8 cellular contexts compared by ENCODE assay signal in the genomic region with DNA sequence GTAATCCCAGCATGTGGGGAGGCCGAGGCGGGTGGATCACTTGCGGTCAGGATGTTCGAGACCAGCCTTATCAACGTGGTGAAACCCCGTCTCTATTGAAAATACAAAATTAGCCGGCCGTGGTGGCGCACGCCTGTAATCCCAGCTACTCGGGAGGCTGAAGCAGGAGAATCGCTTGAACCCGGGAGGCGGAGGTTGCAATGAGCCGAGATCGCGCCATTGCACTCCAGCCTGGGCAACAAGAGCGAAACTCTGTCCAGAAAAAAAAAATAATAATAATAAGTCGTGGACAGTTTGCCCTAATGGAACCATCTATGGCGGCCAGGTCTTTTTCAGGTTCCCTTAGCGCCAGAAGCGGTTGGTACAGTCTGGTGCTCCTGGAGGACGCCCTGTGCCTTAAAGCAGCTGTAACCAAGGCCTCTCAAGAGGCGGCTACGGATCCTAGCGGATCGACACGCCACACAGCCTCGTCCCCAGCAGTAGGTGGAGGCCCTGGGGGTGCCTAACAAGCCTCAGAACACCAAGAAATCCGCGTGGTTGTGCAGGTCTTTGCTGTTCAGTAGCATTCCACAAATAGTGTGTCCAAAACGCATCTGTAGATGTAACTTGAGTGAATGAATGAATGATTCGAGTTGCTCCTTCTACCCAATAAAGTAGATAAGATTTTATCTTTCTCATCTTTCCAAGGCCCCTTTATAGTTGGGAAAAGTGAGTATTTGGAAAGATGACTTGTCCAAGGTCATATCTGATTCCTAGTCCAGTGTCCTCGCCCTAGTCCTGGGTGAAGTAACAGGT. TPM values are rescaled to one million over a fixed set of nuclear protein-coding genes. Genes with fewer than 3 reads are reported as not detected.
A peak's percentile ranks its signal among the peaks of the same experiment; 100 is the strongest.
DNase-seq lines count a peak whose midpoint lies in the region; ATAC-seq and FAIRE-seq lines count a peak whose summit lies in the region.

No MANE protein-coding gene starts in this region.

- CTCF ChIA-PET in naive thymus-derived CD4-positive, alpha-beta T cell (lab: Charles Lee), result interaction anchor here (0.6 to 0.7 kb wide), 2 partner anchors 28 to 65 kb away, joined by 3 read pairs; no protein-coding TSS in a partner anchor

- H3K4me3 Mint-ChIP-seq in naive thymus-derived CD4-positive, alpha-beta T cell, result peak overlapping the region; percentile 83 to 97 (median 95)

- peaks cover 0 to 4% (median 0%) of the 10 kb centered on the region in 11 donors for H3K9me3 Mint-ChIP-seq in naive thymus-derived CD4-positive, alpha-beta T cell

- peak overlapping the region; percentile 85 for H3K4me3 ChIP-seq in ectodermal cell (ENCODE audit: insufficient read depth, low read depth, low read length)
- H3K4me3 ChIP-seq in naive thymus-derived CD4-positive, alpha-beta T cell (ENCODE audit: low read length), result peak overlapping the region; percentile 92

- peak overlapping the region; percentile 65 to 99 (median 95) for H3K27ac Mint-ChIP-seq in naive thymus-derived CD4-positive, alpha-beta T cell

- intact Hi-C loops in naive thymus-derived CD4-positive, alpha-beta T cell (cut with micrococcal nuclease), result loop anchor here (1.0 kb wide), 9 partner anchors 13 to 260 kb away; a partner anchor contains a TSS

- H3K27me3 Mint-ChIP-seq in naive thymus-derived CD4-positive, alpha-beta T cell, result peaks cover 0 to 2% (median 0%) of the 10 kb centered on the region in 5 donors

- 2 to 3% methylated on average over 33 to 34 of the region's 34 CpGs for WGBS in ectodermal cell, 2 experiments

- peak overlapping the region; percentile 88 for H3K27ac ChIP-seq in ectodermal cell (ENCODE audit: insufficient read depth, low read depth, low read length, poor library complexity, severe bottlenecking)
- peak overlapping the region; percentile 81 for H3K27ac ChIP-seq in naive thymus-derived CD4-positive, alpha-beta T cell (ENCODE audit: low read depth, low read length)

- no peaks in the 10 kb centered on the region for H3K27me3 ChIP-seq in ectodermal cell (ENCODE audit: control insufficient read depth, insufficient read depth, low read length, poor library complexity, severe bottlenecking)
- H3K27me3 ChIP-seq in naive thymus-derived CD4-positive, alpha-beta T cell (ENCODE audit: control insufficient read depth in 2 of 2, insufficient read depth in 2 of 2, low read length in 2 of 2), result no peaks in the 10 kb centered on the region

- POLR2A ChIA-PET in naive thymus-derived CD4-positive, alpha-beta T cell (lab: Charles Lee), result interaction anchor here (0.6 to 1.5 kb wide), 2 partner anchors 12 to 26 kb away, joined by 3 to 4 read pairs; a partner anchor contains a TSS

- peaks cover 21% of the 10 kb centered on the region for H3K36me3 ChIP-seq in ectodermal cell (ENCODE audit: control insufficient read depth, insufficient read depth, low read length)
- H3K36me3 ChIP-seq in naive thymus-derived CD4-positive, alpha-beta T cell (ENCODE audit: control insufficient read depth in 2 of 3, insufficient read depth in 3 of 3, low read length in 3 of 3), result peaks cover 0 to 23% (median 16%) of the 10 kb centered on the region in 3 experiments

- ATAC-seq in naive thymus-derived CD4-positive, alpha-beta T cell, result no peak

- FAIRE-seq in RCC 7860 (lab: Jason Lieb, UNC), result no peak

- peaks cover 0 to 41% (median 6%) of the 10 kb centered on the region in 5 donors for H3K36me3 Mint-ChIP-seq in naive thymus-derived CD4-positive, alpha-beta T cell

- DNase-seq in EL (peak; percentile 12), RCC 7860 (ENCODE audit: low spot score) (peak; percentile 8), HK-2 (ENCODE audit: unreplicated experiment) (no peak), kidney tubule cell (ENCODE audit: low spot score) (no peak), germinal center (ENCODE audit: low spot score) (no peak), foreskin melanocyte (no peak)
- no peak for DNase-seq in naive thymus-derived CD4-positive, alpha-beta T cell

- no peaks in the 10 kb centered on the region for H3K9me3 ChIP-seq in ectodermal cell (ENCODE audit: control insufficient read depth, low read length)
- H3K9me3 ChIP-seq in naive thymus-derived CD4-positive, alpha-beta T cell (ENCODE audit: control insufficient read depth in 2 of 3, low read length in 3 of 3), result no peaks in the 10 kb centered on the region

- H3K4me1 Mint-ChIP-seq in naive thymus-derived CD4-positive, alpha-beta T cell, result peaks cover 10 to 56% (median 34%) of the 10 kb centered on the region in 7 donors

- peaks cover 6% of the 10 kb centered on the region for H3K4me1 ChIP-seq in ectodermal cell (ENCODE audit: control insufficient read depth, insufficient read depth, low read length)
- peaks cover 20 to 29% of the 10 kb centered on the region in 2 donors for H3K4me1 ChIP-seq in naive thymus-derived CD4-positive, alpha-beta T cell (ENCODE audit: control insufficient read depth in 2 of 2, insufficient read depth in 2 of 2, low read length in 2 of 2)

RNA-seq across cellular contexts. Expression of a gene that starts 1.0 kb away (rescaled TPM):
- polyA plus RNA-seq in ectodermal cell (2013, experiment 1 of 4), result 694 TPM
- 673 TPM for polyA plus RNA-seq in ectodermal cell (2013, experiment 2 of 4)
- 505 TPM for polyA plus RNA-seq in ectodermal cell (2013, experiment 3 of 4)
- 532 TPM for polyA plus RNA-seq in ectodermal cell (2013, experiment 4 of 4)
- 100 to 1,000 TPM in 2 of 5 experiments, 10 to 100 TPM in 3; 58.5 to 536 (median 69.8) TPM for total RNA-seq in naive thymus-derived CD4-positive, alpha-beta T cell
- 100 to 1,000 TPM; 172 to 204 TPM for polyA plus RNA-seq in naive thymus-derived CD4-positive, alpha-beta T cell

RNA-seq across cellular contexts. Expression of a gene that starts 18.8 kb away (rescaled TPM):
- polyA plus RNA-seq in ectodermal cell (2013, experiment 1 of 4), result 68.6 TPM
- 69.9 TPM for polyA plus RNA-seq in ectodermal cell (2013, experiment 2 of 4)
- 55.3 TPM for polyA plus RNA-seq in ectodermal cell (2013, experiment 3 of 4)
- 62.6 TPM for polyA plus RNA-seq in ectodermal cell (2013, experiment 4 of 4)
- 10 to 100 TPM; 32.6 to 65.4 (median 53.2) TPM for total RNA-seq in naive thymus-derived CD4-positive, alpha-beta T cell
- 10 to 100 TPM; 69.7 to 80.3 TPM for polyA plus RNA-seq in naive thymus-derived CD4-positive, alpha-beta T cell

RNA-seq across cellular contexts. Expression of a gene that starts 19.0 kb away (rescaled TPM):
- 58.5 TPM for polyA plus RNA-seq in ectodermal cell (2013, experiment 1 of 4)
- 55.6 TPM for polyA plus RNA-seq in ectodermal cell (2013, experiment 2 of 4)
- polyA plus RNA-seq in ectodermal cell (2013, experiment 3 of 4), result 38.7 TPM
- 46.2 TPM for polyA plus RNA-seq in ectodermal cell (2013, experiment 4 of 4)
- total RNA-seq in naive thymus-derived CD4-positive, alpha-beta T cell, result 10 to 100 TPM; 13.2 to 38.8 (median 26.8) TPM
- polyA plus RNA-seq in naive thymus-derived CD4-positive, alpha-beta T cell, result 10 to 100 TPM; 24.4 to 37.3 TPM

RNA-seq across cellular contexts. Expression of a gene that starts 25.8 kb away (rescaled TPM):
- polyA plus RNA-seq in ectodermal cell (2013, experiment 1 of 4), result 34.1 TPM
- polyA plus RNA-seq in ectodermal cell (2013, experiment 2 of 4), result 28.6 TPM
- 21.0 TPM for polyA plus RNA-seq in ectodermal cell (2013, experiment 3 of 4)
- polyA plus RNA-seq in ectodermal cell (2013, experiment 4 of 4), result 19.3 TPM
- total RNA-seq in naive thymus-derived CD4-positive, alpha-beta T cell, result 100 to 1,000 TPM in 1 of 5 experiments, 10 to 100 TPM in 4; 22.0 to 197 (median 32.3) TPM
- polyA plus RNA-seq in naive thymus-derived CD4-positive, alpha-beta T cell, result 10 to 100 TPM; 10.6 to 13.4 TPM

Comparison
In these comparisons a context has a peak if more than half of its experiments do, and no peak if none do; other contexts are left out.
1. DNase-seq: peak in EL (single experiment) and RCC 7860 (single experiment); none in naive thymus-derived CD4-positive, alpha-beta T cell (0 of 9), HK-2 (single experiment), kidney tubule cell (single experiment), germinal center (single experiment) and foreskin melanocyte (single experiment).